ENCODE assay signal across 22 cellular contexts in genomic region chr1:12613180-12613579, GRCh38. TPM values are rescaled to one million over a fixed set of nuclear protein-coding genes. Genes with fewer than 3 reads are reported as not detected.
A peak's percentile ranks its signal among the peaks of the same experiment; 100 is the strongest.
DNase-seq lines count a peak whose midpoint lies in the region; ATAC-seq and TF ChIP-seq lines count a peak whose summit lies in the region.
"Had no signal": no experiment of that assay in that cellular context is flagged by ENCODE, and none has a peak within 500 bp of the region (broad histone marks: within the 10 kb centered on the region; RNA-seq: fewer than 3 reads in every experiment).

No MANE protein-coding gene starts in this region.

- CTCF ChIA-PET in activated CD8-positive, alpha-beta T cell treated with anti-CD3 and anti-CD28 coated beads, Interleukin-2, amount 10 ng/mL, durations not matched to agents 7 days and 5 days (lab: Charles Lee), result interaction anchor here (1.2 to 1.6 kb wide), 2 partner anchors 12 to 299 kb away, joined by 3 to 4 read pairs; no protein-coding TSS in a partner anchor

- peak overlapping the region; percentile 30 for H3K27ac Mint-ChIP-seq in activated CD8-positive, alpha-beta T cell treated with anti-CD3 and anti-CD28 coated beads, Interleukin-2, amount 10 ng/mL, durations not matched to agents 7 days and 5 days
- H3K27ac Mint-ChIP-seq in stimulated activated naive CD8-positive, alpha-beta T cell treated with anti-CD3 and anti-CD28 coated beads, Interleukin-15, amount 100 ng/mL, for 72 hours, result peak overlapping the region in 1 of 2 donors; percentile 43

- peaks cover 90% of the 10 kb centered on the region for H3K79me2 ChIP-seq in hepatocyte

- no peaks in the 10 kb centered on the region for H3K27me3 Mint-ChIP-seq in activated CD8-positive, alpha-beta T cell treated with anti-CD3 and anti-CD28 coated beads, Interleukin-2, amount 10 ng/mL, durations not matched to agents 7 days and 5 days (ENCODE audit: low read depth)
- H3K27me3 Mint-ChIP-seq in stimulated activated naive CD8-positive, alpha-beta T cell treated with anti-CD3 and anti-CD28 coated beads, Interleukin-15, amount 100 ng/mL, for 72 hours, result no peaks in the 10 kb centered on the region

- H3K9me3 Mint-ChIP-seq in activated CD8-positive, alpha-beta T cell treated with anti-CD3 and anti-CD28 coated beads, Interleukin-2, amount 10 ng/mL, durations not matched to agents 7 days and 5 days (ENCODE audit: insufficient read depth), result no peaks in the 10 kb centered on the region
- H3K9me3 Mint-ChIP-seq in stimulated activated naive CD8-positive, alpha-beta T cell treated with anti-CD3 and anti-CD28 coated beads, Interleukin-15, amount 100 ng/mL, for 72 hours, result peaks cover 1 to 12% of the 10 kb centered on the region in 2 donors

- H3K9me3 ChIP-seq in hepatocyte (ENCODE audit: low read depth), result no peaks in the 10 kb centered on the region
- H3K9me3 ChIP-seq: Peyer's patch had no signal

- no peak for ATAC-seq in activated CD8-positive, alpha-beta T cell treated with anti-CD3 and anti-CD28 coated beads, Interleukin-2, amount 10 ng/mL, durations not matched to agents 7 days and 5 days
- no peak for ATAC-seq in stimulated activated naive CD8-positive, alpha-beta T cell treated with anti-CD3 and anti-CD28 coated beads, Interleukin-15, amount 100 ng/mL, for 72 hours
- ATAC-seq in GM21360 (IDR thresholded peaks at IDR 0.05; ENCODE audit: unreplicated experiment), result no peak
- ATAC-seq: left colon had no signal

- peaks cover 84% of the 10 kb centered on the region for H3K36me3 Mint-ChIP-seq in activated CD8-positive, alpha-beta T cell treated with anti-CD3 and anti-CD28 coated beads, Interleukin-2, amount 10 ng/mL, durations not matched to agents 7 days and 5 days (ENCODE audit: low read depth)

- H3K27ac ChIP-seq in hepatocyte, result no peak overlapping the region
- H3K27ac ChIP-seq: cardiac muscle cell, VCaP had no signal

- H3K4me1 ChIP-seq in hepatocyte (ENCODE audit: insufficient read depth), result peaks cover 39% of the 10 kb centered on the region

- WGBS in hepatocyte (ENCODE audit: low lambda C conversion rate, missing lambda C conversion rate), result 95% methylated on average over 4 of the region's 4 CpGs

- H3K4me2 ChIP-seq in hepatocyte, result peak overlapping the region; percentile 85

- H2AFZ ChIP-seq in hepatocyte, result no peak overlapping the region

- H4K20me1 ChIP-seq in hepatocyte (ENCODE audit: insufficient read depth, poor library complexity, severe bottlenecking), result peaks cover 10% of the 10 kb centered on the region

- DNase-seq in GM10266 (ENCODE audit: extremely low spot score) (peak; percentile 5), hepatocyte (ENCODE audit: low spot score) (no peak), NCI-H510A treated with DMSO at 0.1 percent for 48 hours (lab: John Stamatoyannopoulos, UW) (no peak)
- no peak for DNase-seq in activated CD8-positive, alpha-beta T cell treated with anti-CD3 and anti-CD28 coated beads, Interleukin-2, amount 10 ng/mL, durations not matched to agents 7 days and 5 days
- no peak for DNase-seq in stimulated activated naive CD8-positive, alpha-beta T cell treated with anti-CD3 and anti-CD28 coated beads, Interleukin-15, amount 100 ng/mL, for 72 hours
- DNase-seq in effector CD8-positive, alpha-beta T cell (lab: John Stamatoyannopoulos, UW), result no peak
- DNase-seq in central memory CD4-positive, alpha-beta T cell, result no peak
- DNase-seq: activated CD8-positive, alpha-beta memory T cell treated with anti-CD3 and anti-CD28 coated beads for 24 hours; activated naive CD4-positive, alpha-beta T cell; C1 segment of cervical spinal cord; DND-41; effector CD4-positive, alpha-beta T cell; Kasumi-1; left colon; NCI-H1436; NCI-H524; Peyer's patch had no signal

- POLR2A ChIA-PET in activated CD8-positive, alpha-beta T cell treated with anti-CD3 and anti-CD28 coated beads, Interleukin-2, amount 10 ng/mL, durations not matched to agents 7 days and 5 days (lab: Charles Lee), result interaction anchor here (1.0 to 1.3 kb wide), 2 partner anchors 9 to 178 kb away, joined by 3 to 5 read pairs; no protein-coding TSS in a partner anchor

- H3K4me1 Mint-ChIP-seq in activated CD8-positive, alpha-beta T cell treated with anti-CD3 and anti-CD28 coated beads, Interleukin-2, amount 10 ng/mL, durations not matched to agents 7 days and 5 days (ENCODE audit: low read depth), result peaks cover 64% of the 10 kb centered on the region
- peaks cover 72% of the 10 kb centered on the region for H3K4me1 Mint-ChIP-seq in stimulated activated naive CD8-positive, alpha-beta T cell treated with anti-CD3 and anti-CD28 coated beads, Interleukin-15, amount 100 ng/mL, for 72 hours

- peaks cover 3% of the 10 kb centered on the region for H3K36me3 ChIP-seq in hepatocyte (replicated peaks; ENCODE audit: insufficient read depth, low read depth)
- H3K36me3 ChIP-seq: cardiac muscle cell had no signal

- TF ChIP-seq CTCF in GM10266 (IDR thresholded peaks at IDR 0.05; ENCODE audit: control insufficient read depth, insufficient read depth, low read depth, missing control alignments) (no peak), hepatocyte (IDR thresholded peaks at IDR 0.05; ENCODE audit: poor library complexity) (no peak)

- no peaks in the 10 kb centered on the region for H3K9me2 ChIP-seq in hepatocyte (replicated peaks; ENCODE audit: insufficient read depth)

- no peaks in the 10 kb centered on the region for H3K27me3 ChIP-seq in hepatocyte
- H3K27me3 ChIP-seq: cardiac muscle cell, Peyer's patch had no signal

- H3K4me3 Mint-ChIP-seq in activated CD8-positive, alpha-beta T cell treated with anti-CD3 and anti-CD28 coated beads, Interleukin-2, amount 10 ng/mL, durations not matched to agents 7 days and 5 days, result no peak overlapping the region
- H3K4me3 Mint-ChIP-seq in stimulated activated naive CD8-positive, alpha-beta T cell treated with anti-CD3 and anti-CD28 coated beads, Interleukin-15, amount 100 ng/mL, for 72 hours, result peak overlapping the region; percentile 25 to 99

- H3K4me3 ChIP-seq in hepatocyte, result no peak overlapping the region
- H3K4me3 ChIP-seq: cardiac muscle cell had no signal

RNA-seq across cellular contexts. Expression of gene DHRS3, which starts 4.8 kb away (rescaled TPM):
- total RNA-seq in activated CD8-positive, alpha-beta T cell treated with anti-CD3 and anti-CD28 coated beads, Interleukin-2, amount 10 ng/mL, durations not matched to agents 7 days and 5 days, result 10 to 100 TPM; 86.8 to 89.5 TPM
- 98.9 and 103 TPM in 2 replicates for total RNA-seq in hepatocyte
- 75.9 and 84.1 TPM in 2 replicates for polyA plus RNA-seq in hepatocyte

RNA-seq across cellular contexts. Expression of gene AADACL4, which starts 30.7 kb away (rescaled TPM):
- not detected for total RNA-seq in activated CD8-positive, alpha-beta T cell treated with anti-CD3 and anti-CD28 coated beads, Interleukin-2, amount 10 ng/mL, durations not matched to agents 7 days and 5 days
- 0.20 TPM in 1 of 2 replicates, not detected in the other for total RNA-seq in hepatocyte
- not detected in 2 replicates for polyA plus RNA-seq in hepatocyte
- total RNA-seq: cardiac muscle cell, left colon, Peyer's patch, posterior vena cava, subcutaneous adipose tissue had no signal
- polyA plus RNA-seq: cardiac muscle cell had no signal
